In genomic region chr6:131368077-131368911, GRCh38 we compare ENCODE assay signal across 8 cellular contexts.
DNase-seq lines count a peak whose midpoint lies in the region; ATAC-seq and TF ChIP-seq lines count a peak whose summit lies in the region.

No MANE protein-coding gene starts in this region.

- no peak overlapping the region for H3K27ac ChIP-seq in gastroesophageal sphincter
- H3K27ac ChIP-seq in testis = no peak overlapping the region

- no peak for TF ChIP-seq EP300 in gastroesophageal sphincter (IDR thresholded peaks at IDR 0.05)

- peaks cover 0 to 2% of the 10 kb centered on the region in 2 donors for H3K36me3 Mint-ChIP-seq in activated T-cell treated with anti-CD3 and anti-CD28 coated beads, Interleukin-2, amount 50 U/mL, for 72 hours (ENCODE audit: insufficient read depth in 2 of 2)
- no peaks in the 10 kb centered on the region for H3K36me3 Mint-ChIP-seq in endothelial cell (ENCODE audit: low read depth, unreplicated experiment)

- H3K9me3 ChIP-seq in gastroesophageal sphincter (no peaks in the 10 kb centered on the region), testis (no peaks in the 10 kb centered on the region)

- peaks cover 0 to 2% of the 10 kb centered on the region in 2 donors for H3K9me3 Mint-ChIP-seq in activated T-cell treated with anti-CD3 and anti-CD28 coated beads, Interleukin-2, amount 50 U/mL, for 72 hours
- no peaks in the 10 kb centered on the region for H3K9me3 Mint-ChIP-seq in endothelial cell (ENCODE audit: unreplicated experiment)

- H3K4me3 Mint-ChIP-seq in activated T-cell treated with anti-CD3 and anti-CD28 coated beads, Interleukin-2, amount 50 U/mL, for 72 hours = no peak overlapping the region
- no peak overlapping the region for H3K4me3 Mint-ChIP-seq in endothelial cell (ENCODE audit: unreplicated experiment)

- peaks cover 0 to 5% (median 0%) of the 10 kb centered on the region in 3 donors for H3K4me1 ChIP-seq in gastroesophageal sphincter
- no peaks in the 10 kb centered on the region for H3K4me1 ChIP-seq in testis

- intact Hi-C loops in testis (cut with DNase I; ENCODE audit: low total_unique reads) = no loop called here

- peaks cover 20% of the 10 kb centered on the region for H3K4me1 Mint-ChIP-seq in activated T-cell treated with anti-CD3 and anti-CD28 coated beads, Interleukin-2, amount 50 U/mL, for 72 hours (ENCODE audit: low read depth)
- peaks cover 6% of the 10 kb centered on the region for H3K4me1 Mint-ChIP-seq in endothelial cell (ENCODE audit: unreplicated experiment)

- TF ChIP-seq CTCF in gastroesophageal sphincter (IDR thresholded peaks at IDR 0.05) = no peak
- no peak for TF ChIP-seq CTCF in testis (IDR thresholded peaks at IDR 0.05)
- no peak for TF ChIP-seq CTCF in endothelial cell (IDR thresholded peaks at IDR 0.05; ENCODE audit: unreplicated experiment)

- DNase-seq in NCI-H748 (lab: John Stamatoyannopoulos, UW; ENCODE audit: unreplicated experiment) = peak; percentile 74
- peak; percentile 50 for DNase-seq in testis
- no peak for DNase-seq in activated T-cell treated with anti-CD3 and anti-CD28 coated beads, Interleukin-2, amount 50 U/mL, for 72 hours
- no peak for DNase-seq in endothelial cell (ENCODE audit: low spot score)
- DNase-seq in effector CD8-positive, alpha-beta T cell (lab: John Stamatoyannopoulos, UW) = no peak

- peak; percentile 83 for ATAC-seq in GM18867 (IDR thresholded peaks at IDR 0.05; ENCODE audit: unreplicated experiment)
- ATAC-seq in HG02870 (IDR thresholded peaks at IDR 0.05; ENCODE audit: unreplicated experiment) = peak; percentile 73
- peak; percentile 46 for ATAC-seq in gastroesophageal sphincter
- no peak for ATAC-seq in activated T-cell treated with anti-CD3 and anti-CD28 coated beads, Interleukin-2, amount 50 U/mL, for 72 hours (replicated peaks in 1 of 2)

- H3K4me3 ChIP-seq in gastroesophageal sphincter (no peak overlapping the region), testis (no peak overlapping the region)

- H3K27ac Mint-ChIP-seq in activated T-cell treated with anti-CD3 and anti-CD28 coated beads, Interleukin-2, amount 50 U/mL, for 72 hours = no peak overlapping the region
- H3K27ac Mint-ChIP-seq in endothelial cell (ENCODE audit: unreplicated experiment) = no peak overlapping the region

- 10 to 20% methylated on average over 8 of the region's 8 CpGs for WGBS in gastroesophageal sphincter (ENCODE audit: low coverage in 1 of 2), 2 donors
- 33 to 50% methylated on average over 8 of the region's 8 CpGs for WGBS in testis, 2 donors

- H3K36me3 ChIP-seq in gastroesophageal sphincter (no peaks in the 10 kb centered on the region), testis (ENCODE audit: low read depth, missing control alignments) (no peaks in the 10 kb centered on the region)

- H3K27me3 ChIP-seq in gastroesophageal sphincter (no peaks in the 10 kb centered on the region), testis (no peaks in the 10 kb centered on the region)

- TF ChIP-seq POLR2A in gastroesophageal sphincter (IDR thresholded peaks at IDR 0.05) (no peak), testis (IDR thresholded peaks at IDR 0.05) (no peak)

- H3K27me3 Mint-ChIP-seq in activated T-cell treated with anti-CD3 and anti-CD28 coated beads, Interleukin-2, amount 50 U/mL, for 72 hours (ENCODE audit: low read depth) = no peaks in the 10 kb centered on the region
- H3K27me3 Mint-ChIP-seq in endothelial cell (ENCODE audit: unreplicated experiment) = peaks cover 1% of the 10 kb centered on the region

Comparison
In these comparisons a context has a peak if more than half of its experiments do, and no peak if none do; other contexts are left out.
1. ATAC-seq: peak in GM18867 (single experiment), HG02870 (single experiment) and gastroesophageal sphincter (single experiment); none in activated T-cell treated with anti-CD3 and anti-CD28 coated beads, Interleukin-2, amount 50 U/mL, for 72 hours (0 of 2).
2. DNase-seq: peak in NCI-H748 (single experiment) and testis (single experiment); none in activated T-cell treated with anti-CD3 and anti-CD28 coated beads, Interleukin-2, amount 50 U/mL, for 72 hours (0 of 2), endothelial cell (single experiment) and effector CD8-positive, alpha-beta T cell (single experiment).